27 cellular contexts compared by ENCODE assay signal in the genomic region with DNA sequence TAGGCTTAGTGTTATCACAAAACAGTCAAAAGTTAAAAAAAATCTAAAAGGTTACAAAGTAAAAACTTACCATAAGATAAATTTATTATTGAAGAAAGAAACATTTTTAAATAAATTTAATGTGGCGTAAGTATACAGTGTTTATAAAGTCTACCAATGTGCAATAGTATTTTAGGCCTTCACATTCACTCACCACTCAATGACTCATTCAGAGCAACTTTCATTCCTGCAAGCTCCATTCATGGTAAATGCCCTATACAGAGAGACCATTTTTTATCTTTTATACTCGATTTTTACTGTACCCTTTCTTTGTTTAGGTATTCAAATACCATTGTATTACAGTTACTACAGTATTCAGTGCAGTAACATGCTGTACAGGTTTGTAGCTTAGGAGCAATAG.
"Had no signal": no experiment of that assay in that cellular context is flagged by ENCODE, and none has a peak within 500 bp of the region (broad histone marks: within the 10 kb centered on the region; RNA-seq: fewer than 3 reads in every experiment).

No MANE protein-coding gene starts in this region.

- H3K27ac ChIP-seq: cardiac muscle cell, epithelial cell of prostate, neutrophil, pancreas, psoas muscle, tibial nerve, uterus had no signal

- H3K9me3 Mint-ChIP-seq: activated naive CD4-positive, alpha-beta T cell treated with anti-CD3 and anti-CD28 coated beads for 36 hours; activated T-cell treated with anti-CD3 and anti-CD28 coated beads, Interleukin-2, amount 50 U/mL, for 4 hours; endodermal cell; nephron; stimulated activated effector memory CD8-positive, alpha-beta T cell treated with anti-CD3 and anti-CD28 coated beads, Interleukin-12 subunit alpha, Interleukin-12 subunit beta, amount 100 ng/mL, for 72 hours; stimulated activated naive CD8-positive, alpha-beta T cell treated with anti-CD3 and anti-CD28 coated beads, Interleukin-15, amount 100 ng/mL, for 72 hours had no signal

- H3K9me3 ChIP-seq: neutrophil, pancreas, psoas muscle, tibial nerve, uterus had no signal

- ATAC-seq: activated T-cell treated with anti-CD3 and anti-CD28 coated beads, Interleukin-2, amount 50 U/mL, for 4 hours; left ventricle myocardium superior; pancreas; psoas muscle; right cardiac atrium; stimulated activated effector memory CD8-positive, alpha-beta T cell treated with anti-CD3 and anti-CD28 coated beads, Interleukin-12 subunit alpha, Interleukin-12 subunit beta, amount 100 ng/mL, for 72 hours; stimulated activated naive CD8-positive, alpha-beta T cell treated with anti-CD3 and anti-CD28 coated beads, Interleukin-15, amount 100 ng/mL, for 72 hours had no signal

- H3K36me3 Mint-ChIP-seq: activated naive CD8-positive, alpha-beta T cell treated with anti-CD3 and anti-CD28 coated beads, Interleukin-2, amount 10 ng/mL, durations not matched to agents 7 days and 5 days; stimulated activated effector memory CD8-positive, alpha-beta T cell treated with anti-CD3 and anti-CD28 coated beads, Interleukin-12 subunit alpha, Interleukin-12 subunit beta, amount 100 ng/mL, for 72 hours had no signal

- H3K36me3 ChIP-seq: cardiac muscle cell, neutrophil, pancreas, tibial nerve, uterus had no signal

- H3K4me1 Mint-ChIP-seq: activated naive CD8-positive, alpha-beta T cell treated with anti-CD3 and anti-CD28 coated beads, Interleukin-2, amount 10 ng/mL, durations not matched to agents 7 days and 5 days; endodermal cell; nephron; stimulated activated effector memory CD8-positive, alpha-beta T cell treated with anti-CD3 and anti-CD28 coated beads, Interleukin-12 subunit alpha, Interleukin-12 subunit beta, amount 100 ng/mL, for 72 hours; stimulated activated naive CD8-positive, alpha-beta T cell treated with anti-CD3 and anti-CD28 coated beads, Interleukin-15, amount 100 ng/mL, for 72 hours had no signal

- H3K4me3 Mint-ChIP-seq: activated naive CD4-positive, alpha-beta T cell treated with anti-CD3 and anti-CD28 coated beads for 36 hours; activated naive CD8-positive, alpha-beta T cell treated with anti-CD3 and anti-CD28 coated beads, Interleukin-2, amount 10 ng/mL, durations not matched to agents 7 days and 5 days; activated T-cell treated with anti-CD3 and anti-CD28 coated beads, Interleukin-2, amount 50 U/mL, for 4 hours; endodermal cell; nephron; stimulated activated effector memory CD8-positive, alpha-beta T cell treated with anti-CD3 and anti-CD28 coated beads, Interleukin-12 subunit alpha, Interleukin-12 subunit beta, amount 100 ng/mL, for 72 hours; stimulated activated naive CD8-positive, alpha-beta T cell treated with anti-CD3 and anti-CD28 coated beads, Interleukin-15, amount 100 ng/mL, for 72 hours had no signal

- H3K27me3 ChIP-seq: cardiac muscle cell, neutrophil, pancreas, tibial nerve, uterus had no signal

- H3K27ac Mint-ChIP-seq: activated naive CD4-positive, alpha-beta T cell treated with anti-CD3 and anti-CD28 coated beads for 36 hours; activated naive CD8-positive, alpha-beta T cell treated with anti-CD3 and anti-CD28 coated beads, Interleukin-2, amount 10 ng/mL, durations not matched to agents 7 days and 5 days; endodermal cell; nephron; stimulated activated effector memory CD8-positive, alpha-beta T cell treated with anti-CD3 and anti-CD28 coated beads, Interleukin-12 subunit alpha, Interleukin-12 subunit beta, amount 100 ng/mL, for 72 hours; stimulated activated naive CD8-positive, alpha-beta T cell treated with anti-CD3 and anti-CD28 coated beads, Interleukin-15, amount 100 ng/mL, for 72 hours had no signal

- DNase-seq: activated CD4-positive, alpha-beta T cell treated with anti-CD3 and anti-CD28 coated beads for 4 hours; activated CD4-positive, alpha-beta T cell treated with anti-CD3 and anti-CD28 coated beads, Interleukin-2, amount 50 U/mL, for 48 hours; activated CD4-positive, CD25-positive, alpha-beta regulatory T cell; activated CD8-positive, alpha-beta memory T cell treated with anti-CD3 and anti-CD28 coated beads, Interleukin-2, amount 50 U/mL, for 48 hours; activated effector memory CD4-positive, alpha-beta T cell treated with Interleukin-2 at 50 U/mL for 16 hours; activated naive CD4-positive, alpha-beta T cell treated with anti-CD3 and anti-CD28 coated beads for 36 hours; activated naive CD8-positive, alpha-beta T cell treated with anti-CD3 and anti-CD28 coated beads, Interleukin-2, amount 10 ng/mL, durations not matched to agents 7 days and 5 days; activated T-cell treated with anti-CD3 and anti-CD28 coated beads, Interleukin-2, amount 50 U/mL, for 4 hours; amygdala; cortex of kidney; endodermal cell; glutamatergic neuron; hippocampal formation; left ventricle myocardium superior; pancreas; psoas muscle; right cardiac atrium; stimulated activated CD4-positive, alpha-beta T cell treated with anti-CD3 and anti-CD28 coated beads, Interleukin-12 subunit alpha, Interleukin-12 subunit beta, amount 100 ng/mL, for 4 hours; stimulated activated naive CD8-positive, alpha-beta T cell treated with anti-CD3 and anti-CD28 coated beads, Interleukin-15, amount 100 ng/mL, for 72 hours; T1000; uterus had no signal

- H3K27me3 Mint-ChIP-seq: activated naive CD8-positive, alpha-beta T cell treated with anti-CD3 and anti-CD28 coated beads, Interleukin-2, amount 10 ng/mL, durations not matched to agents 7 days and 5 days; stimulated activated naive CD8-positive, alpha-beta T cell treated with anti-CD3 and anti-CD28 coated beads, Interleukin-15, amount 100 ng/mL, for 72 hours had no signal

- H3K4me3 ChIP-seq: cardiac muscle cell, pancreas, psoas muscle, tibial nerve, uterus had no signal

- H3K4me1 ChIP-seq: pancreas, psoas muscle, tibial nerve, uterus had no signal
